8 cellular contexts compared by ENCODE assay signal in the genomic region with DNA sequence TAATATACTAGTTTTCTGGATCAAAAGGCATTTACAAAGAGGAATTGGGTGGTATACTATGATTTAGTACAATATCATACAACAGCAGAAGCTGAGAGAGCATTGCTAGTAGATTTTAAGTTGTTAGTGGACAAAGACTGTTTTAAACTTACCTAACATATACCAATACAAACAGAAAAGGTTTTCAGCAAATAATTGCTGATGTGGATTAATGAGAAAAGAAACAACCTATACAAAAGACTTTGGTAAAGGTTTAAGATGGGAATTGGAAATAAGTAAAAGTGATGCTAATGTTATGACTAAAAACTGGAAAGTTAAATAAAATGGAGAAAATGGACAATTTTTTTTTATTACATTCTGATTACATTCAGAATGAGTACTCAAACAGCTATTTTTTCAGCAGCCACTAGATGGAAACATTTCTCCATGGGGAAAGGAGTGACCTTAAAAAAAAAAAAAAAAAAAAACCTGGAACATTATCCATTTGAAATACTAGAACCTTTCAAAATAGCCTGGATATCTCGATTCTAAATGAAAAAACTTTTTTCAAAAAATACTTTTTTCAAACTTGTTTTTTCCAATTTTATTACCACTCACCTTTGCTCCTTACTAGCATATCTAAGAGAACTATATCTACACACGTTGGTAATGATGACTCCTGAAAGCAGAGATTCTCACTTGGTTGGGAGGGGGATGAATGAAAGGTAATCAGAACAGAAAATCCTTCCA. TPM values are rescaled to one million over a fixed set of nuclear protein-coding genes. Genes with fewer than 3 reads are reported as not detected.
DNase-seq lines count a peak whose midpoint lies in the region; ATAC-seq and TF ChIP-seq lines count a peak whose summit lies in the region.

No MANE protein-coding gene starts in this region.

- H3K79me2 ChIP-seq in MM.1S (ENCODE audit: low read length): 0 out of 2 replicates have a peak, but pooled peaks cover 6% of the 10 kb centered on the region

- H3K9ac ChIP-seq in MM.1S (ENCODE audit: low read length): no peak overlapping the region

- no peak overlapping the region for H3K4me3 Mint-ChIP-seq in activated CD4-positive, alpha-beta memory T cell treated with anti-CD3 and anti-CD28 coated beads for 36 hours

- peaks cover 8% of the 10 kb centered on the region for H3K36me3 ChIP-seq in MM.1S (replicated peaks; ENCODE audit: insufficient read depth, low read length)
- peaks cover 32% of the 10 kb centered on the region for H3K36me3 ChIP-seq in WERI-Rb-1

- no peaks in the 10 kb centered on the region for H3K9me2 ChIP-seq in MM.1S (replicated peaks; ENCODE audit: insufficient read depth, low read length)

- no peak for ATAC-seq in sciatic nerve

- peaks cover 12% of the 10 kb centered on the region for H3K4me1 ChIP-seq in MM.1S (ENCODE audit: low read length)

- H3K9me3 ChIP-seq in MM.1S (replicated peaks; ENCODE audit: insufficient read depth, low read length): no peaks in the 10 kb centered on the region
- no peaks in the 10 kb centered on the region for H3K9me3 ChIP-seq in WERI-Rb-1 (ENCODE audit: severe bottlenecking)

- CTCF ChIA-PET in activated CD4-positive, alpha-beta memory T cell treated with anti-CD3 and anti-CD28 coated beads for 36 hours (lab: Charles Lee): interaction anchor here (0.5 to 1.7 kb wide), 8 partner anchors 9 to 103 kb away, joined by 3 to 5 read pairs (median 3); partner anchors contain the start of gene IARS2

- H4K20me1 ChIP-seq in MM.1S (ENCODE audit: insufficient read depth, low read length): no peaks in the 10 kb centered on the region

- no peaks in the 10 kb centered on the region for H3K4me1 Mint-ChIP-seq in activated CD4-positive, alpha-beta memory T cell treated with anti-CD3 and anti-CD28 coated beads for 36 hours (ENCODE audit: low read depth)

- peak; percentile 57 for TF ChIP-seq CTCF in MM.1S (IDR thresholded peaks at IDR 0.05; ENCODE audit: low read length)
- peak; percentile 35; the same call in 1 of the 2 replicates for TF ChIP-seq CTCF in WERI-Rb-1 (IDR thresholded peaks at IDR 0.05; ENCODE audit: low read depth, low read length)

- H3K4me3 ChIP-seq in MM.1S (ENCODE audit: low read length) (no peak overlapping the region), WERI-Rb-1 (ENCODE audit: low read depth, low read length) (no peak overlapping the region)

- H3K27ac ChIP-seq in MM.1S (ENCODE audit: low read length): no peak overlapping the region
- H3K27ac ChIP-seq in WERI-Rb-1: no peak overlapping the region

- peaks cover 36% of the 10 kb centered on the region for H3K36me3 Mint-ChIP-seq in activated CD4-positive, alpha-beta memory T cell treated with anti-CD3 and anti-CD28 coated beads for 36 hours

- POLR2A ChIA-PET in activated CD4-positive, alpha-beta memory T cell treated with anti-CD3 and anti-CD28 coated beads for 36 hours (lab: Charles Lee): no interaction called here

- no peak overlapping the region for H3K27ac Mint-ChIP-seq in activated CD4-positive, alpha-beta memory T cell treated with anti-CD3 and anti-CD28 coated beads for 36 hours

- no peak overlapping the region for H2AFZ ChIP-seq in MM.1S (ENCODE audit: low read length)

- no peaks in the 10 kb centered on the region for H3K9me3 Mint-ChIP-seq in activated CD4-positive, alpha-beta memory T cell treated with anti-CD3 and anti-CD28 coated beads for 36 hours

- intact Hi-C loops in activated CD4-positive, alpha-beta memory T cell treated with anti-CD3 and anti-CD28 coated beads for 36 hours (cut with micrococcal nuclease): loop anchor here (10.0 kb wide), 1 partner anchor 114 kb away; no protein-coding TSS in a partner anchor
- intact Hi-C loops in sciatic nerve (cut with DNase I): no loop called here

- DNase-seq in GM03348 (ENCODE audit: low spot score) (peak; percentile 35), MM.1S (peak; percentile 45), WERI-Rb-1 (no peak), iris pigment epithelial cell (ENCODE audit: low read depth) (peak; percentile 40), sciatic nerve (ENCODE audit: low spot score) (no peak), activated gamma-delta T cell (lab: John Stamatoyannopoulos, UW) (no peak)
- DNase-seq in activated CD4-positive, alpha-beta memory T cell treated with anti-CD3 and anti-CD28 coated beads for 36 hours: no peak
- no peak for DNase-seq in stimulated activated naive CD4-positive, alpha-beta T cell treated with Interleukin-2 at 50 U/mL for 16 hours (lab: John Stamatoyannopoulos, UW)

- H3F3A ChIP-seq in MM.1S (ENCODE audit: insufficient read depth, low read length): peaks cover 9% of the 10 kb centered on the region; the same call in 1 of the 2 replicates

- H3K27me3 ChIP-seq in MM.1S (replicated peaks; ENCODE audit: insufficient read depth, low read length): no peaks in the 10 kb centered on the region
- no peaks in the 10 kb centered on the region for H3K27me3 ChIP-seq in WERI-Rb-1 (ENCODE audit: insufficient read depth, low read depth, severe bottlenecking)

- no peaks in the 10 kb centered on the region for H3K27me3 Mint-ChIP-seq in activated CD4-positive, alpha-beta memory T cell treated with anti-CD3 and anti-CD28 coated beads for 36 hours

- no peak overlapping the region for H3K4me2 ChIP-seq in MM.1S (ENCODE audit: low read depth, low read length)

RNA-seq across cellular contexts. Expression of gene EPRS1, which starts 55.4 kb away (rescaled TPM):
- 100 to 1,000 TPM; 191 to 198 TPM for total RNA-seq in activated CD4-positive, alpha-beta memory T cell treated with anti-CD3 and anti-CD28 coated beads for 36 hours
- 85.9 TPM for total RNA-seq in sciatic nerve

Comparison
In these comparisons a context has a peak if more than half of its experiments do, and no peak if none do; other contexts are left out.
1. DNase-seq: peak in GM03348 (single experiment), MM.1S (single experiment) and iris pigment epithelial cell (single experiment); none in WERI-Rb-1 (single experiment), activated CD4-positive, alpha-beta memory T cell treated with anti-CD3 and anti-CD28 coated beads for 36 hours (single experiment), sciatic nerve (single experiment), activated gamma-delta T cell (single experiment) and stimulated activated naive CD4-positive, alpha-beta T cell treated with Interleukin-2 at 50 U/mL for 16 hours (single experiment).